In genomic region chr2:73980566-73980965, GRCh38 we compare ENCODE assay signal across 9 cellular contexts. TPM values are rescaled to one million over a fixed set of nuclear protein-coding genes. Genes with fewer than 3 reads are reported as not detected.
DNase-seq lines count a peak whose midpoint lies in the region; ATAC-seq and TF ChIP-seq lines count a peak whose summit lies in the region.
"Had no signal": no experiment of that assay in that cellular context is flagged by ENCODE, and none has a peak within 500 bp of the region (broad histone marks: within the 10 kb centered on the region; RNA-seq: fewer than 3 reads in every experiment).

No MANE protein-coding gene starts in this region.

- no peak for DNase-seq in H9
- DNase-seq in activated T-helper 2 cell treated with anti-CD3 and anti-CD28 coated beads, Interferon-gamma antibody, Interleukin-2, Interleukin-4, amounts not matched to agents 10 μg/mL and 5 μg/mL and 100 μg/mL, durations not matched to agents 14 hours and 24 hours and 36 hours (ENCODE audit: low spot score): no peak
- DNase-seq in mesothelial cell of epicardium (ENCODE audit: low spot score in 2 of 2, unreplicated experiment in 2 of 2): no peak
- DNase-seq in NCI-H524 treated with DMSO at 0.1 percent for 48 hours (lab: John Stamatoyannopoulos, UW): no peak
- DNase-seq in posterior vena cava (ENCODE audit: low spot score): no peak
- DNase-seq in DMS114 treated with DMSO at 0.1 percent for 48 hours (lab: John Stamatoyannopoulos, UW; ENCODE audit: unreplicated experiment): no peak
- DNase-seq: NCI-H2227 treated with DMSO at 0.1 percent for 48 hours had no signal

- no peaks in the 10 kb centered on the region for H3K79me1 ChIP-seq in H9 (ENCODE audit: insufficient read depth, low read depth, low read length, poor library complexity, severe bottlenecking)

- peak overlapping the region; percentile 67 for H3K4me3 ChIP-seq in BLaER1

- no peak overlapping the region for H3K23ac ChIP-seq in H9 (ENCODE audit: insufficient read length, low read depth, low read length)

- H3K23me2 ChIP-seq in H9 (ENCODE audit: insufficient read length, low read depth, low read length, poor library complexity, severe bottlenecking): peaks cover 21% of the 10 kb centered on the region

- no peak overlapping the region for H3K18ac ChIP-seq in H9 (ENCODE audit: insufficient read length, low read depth, low read length)

- H4K5ac ChIP-seq in H9 (ENCODE audit: insufficient read length, low read depth, low read length): no peak overlapping the region

- H3K27ac Mint-ChIP-seq in H9 (no peak overlapping the region), mesothelial cell of epicardium (no peak overlapping the region)
- no peak overlapping the region for H3K27ac Mint-ChIP-seq in activated T-helper 2 cell treated with anti-CD3 and anti-CD28 coated beads, Interferon-gamma antibody, Interleukin-2, Interleukin-4, amounts not matched to agents 10 μg/mL and 5 μg/mL and 100 μg/mL, durations not matched to agents 14 hours and 24 hours and 36 hours

- no peak overlapping the region for H3K4ac ChIP-seq in H9 (ENCODE audit: low read depth, low read length)

- H3K27me3 ChIP-seq in BLaER1 (no peaks in the 10 kb centered on the region), H9 (ENCODE audit: insufficient read depth, low read length) (peaks cover 18% of the 10 kb centered on the region; the same call in 1 of the 2 replicates)

- intact Hi-C loops in activated T-helper 2 cell treated with anti-CD3 and anti-CD28 coated beads, Interferon-gamma antibody, Interleukin-2, Interleukin-4, amounts not matched to agents 10 μg/mL and 5 μg/mL and 100 μg/mL, durations not matched to agents 14 hours and 24 hours and 36 hours (cut with micrococcal nuclease): loop anchor here (10.0 kb wide), 1 partner anchor 224 kb away; no protein-coding TSS in a partner anchor
- intact Hi-C loops in posterior vena cava (cut with DNase I): no loop called here

- H3K4me2 ChIP-seq in BLaER1 (peak overlapping the region; percentile 100), H9 (ENCODE audit: insufficient read depth, insufficient read length, low read length) (peak overlapping the region; percentile 65)

- no peak overlapping the region for H3K56ac ChIP-seq in H9 (ENCODE audit: insufficient read length, low read depth, low read length)

- no peak overlapping the region for H2AFZ ChIP-seq in H9 (ENCODE audit: low read length)

- H2BK120ac ChIP-seq in H9 (ENCODE audit: low read depth, low read length, poor library complexity, severe bottlenecking): no peak overlapping the region

- no peak overlapping the region for H2BK12ac ChIP-seq in H9 (ENCODE audit: insufficient read length, low read depth, low read length)

- peaks cover 74% of the 10 kb centered on the region for H3K4me1 ChIP-seq in BLaER1
- 0 out of 2 replicates have a peak, but pooled peaks cover 3% of the 10 kb centered on the region for H3K4me1 ChIP-seq in H9 (ENCODE audit: insufficient read depth, low read length)

- no peak overlapping the region for H3T11ph ChIP-seq in H9 (ENCODE audit: low read length)

- H4K8ac ChIP-seq in H9 (replicated peaks; ENCODE audit: insufficient read length, low read depth, low read length): no peak overlapping the region

- TF ChIP-seq CTCF in H9 (conservative IDR thresholded peaks at IDR 0.05) (no peak), mesothelial cell of epicardium (IDR thresholded peaks at IDR 0.05; ENCODE audit: unreplicated experiment) (no peak)

- no peaks in the 10 kb centered on the region for H3K36me3 ChIP-seq in BLaER1

- no peak for ATAC-seq in HG03196 (IDR thresholded peaks at IDR 0.05; ENCODE audit: unreplicated experiment)

- H2BK15ac ChIP-seq in H9 (ENCODE audit: low read depth, low read length): no peak overlapping the region

- H3K9me3 ChIP-seq in BLaER1 (no peaks in the 10 kb centered on the region), H9 (ENCODE audit: control insufficient read depth, low read depth, low read length) (no peaks in the 10 kb centered on the region)

- H3K79me2 ChIP-seq in H9 (ENCODE audit: insufficient read depth, low read length): no peaks in the 10 kb centered on the region

- H3K36me3 Mint-ChIP-seq in H9 (ENCODE audit: insufficient read depth in 1 of 3, low read depth in 3 of 3): no peaks in the 10 kb centered on the region
- H3K36me3 Mint-ChIP-seq in activated T-helper 2 cell treated with anti-CD3 and anti-CD28 coated beads, Interferon-gamma antibody, Interleukin-2, Interleukin-4, amounts not matched to agents 10 μg/mL and 5 μg/mL and 100 μg/mL, durations not matched to agents 14 hours and 24 hours and 36 hours (ENCODE audit: low read depth): peaks cover 9% of the 10 kb centered on the region
- H3K36me3 Mint-ChIP-seq in mesothelial cell of epicardium: no peaks in the 10 kb centered on the region

- H2AK5ac ChIP-seq in H9 (ENCODE audit: insufficient read length, low read length): no peak overlapping the region

- H2BK20ac ChIP-seq in H9 (ENCODE audit: low read depth, low read length, poor library complexity, severe bottlenecking): no peak overlapping the region

- H3K27ac ChIP-seq in BLaER1: peak overlapping the region; percentile 75; the same call in 1 of the 2 replicates
- H3K27ac ChIP-seq in H9 (ENCODE audit: insufficient read length, low read depth, low read length): no peak overlapping the region

- H3K9ac ChIP-seq in BLaER1: peak overlapping the region; percentile 77; the same call in 1 of the 2 replicates
- H3K9ac ChIP-seq in H9 (ENCODE audit: extremely low read depth, insufficient read length, low read length): no peak overlapping the region

- H3K27me3 Mint-ChIP-seq in H9 (ENCODE audit: low read depth) (peaks cover 74% of the 10 kb centered on the region), mesothelial cell of epicardium (ENCODE audit: low read depth) (peaks cover 35% of the 10 kb centered on the region)
- no peaks in the 10 kb centered on the region for H3K27me3 Mint-ChIP-seq in activated T-helper 2 cell treated with anti-CD3 and anti-CD28 coated beads, Interferon-gamma antibody, Interleukin-2, Interleukin-4, amounts not matched to agents 10 μg/mL and 5 μg/mL and 100 μg/mL, durations not matched to agents 14 hours and 24 hours and 36 hours (ENCODE audit: low read depth)

- H4K20me1 ChIP-seq in BLaER1 (0 out of 2 replicates have a peak, but pooled peaks cover under 1% of the 10 kb centered on the region), H9 (ENCODE audit: control insufficient read depth, insufficient read depth, insufficient read length) (no peaks in the 10 kb centered on the region)

- H3K4me3 Mint-ChIP-seq in H9: peak overlapping the region; percentile 63 to 84
- peak overlapping the region; percentile 81 for H3K4me3 Mint-ChIP-seq in activated T-helper 2 cell treated with anti-CD3 and anti-CD28 coated beads, Interferon-gamma antibody, Interleukin-2, Interleukin-4, amounts not matched to agents 10 μg/mL and 5 μg/mL and 100 μg/mL, durations not matched to agents 14 hours and 24 hours and 36 hours (ENCODE audit: low read depth)
- H3K4me3 Mint-ChIP-seq in mesothelial cell of epicardium: peak overlapping the region; percentile 67

- no CpG with 5 or more reads among the region's 2 CpGs for WGBS in H9 (ENCODE audit: extremely low coverage, insufficient read length, low lambda C conversion rate)

- H3K14ac ChIP-seq in H9 (ENCODE audit: insufficient read depth, low read length): no peak overlapping the region

- H3K9me3 Mint-ChIP-seq in H9: no peaks in the 10 kb centered on the region
- H3K9me3 Mint-ChIP-seq in activated T-helper 2 cell treated with anti-CD3 and anti-CD28 coated beads, Interferon-gamma antibody, Interleukin-2, Interleukin-4, amounts not matched to agents 10 μg/mL and 5 μg/mL and 100 μg/mL, durations not matched to agents 14 hours and 24 hours and 36 hours: no peaks in the 10 kb centered on the region
- no peaks in the 10 kb centered on the region for H3K9me3 Mint-ChIP-seq in mesothelial cell of epicardium

- H2BK5ac ChIP-seq in H9 (ENCODE audit: insufficient read length, low read length): no peak overlapping the region

- peaks cover 40 to 41% of the 10 kb centered on the region in 2 experiments for H3K4me1 Mint-ChIP-seq in H9
- peaks cover 57% of the 10 kb centered on the region for H3K4me1 Mint-ChIP-seq in activated T-helper 2 cell treated with anti-CD3 and anti-CD28 coated beads, Interferon-gamma antibody, Interleukin-2, Interleukin-4, amounts not matched to agents 10 μg/mL and 5 μg/mL and 100 μg/mL, durations not matched to agents 14 hours and 24 hours and 36 hours (ENCODE audit: low read depth)
- H3K4me1 Mint-ChIP-seq in mesothelial cell of epicardium: peaks cover 53% of the 10 kb centered on the region

- no peak overlapping the region for H4K91ac ChIP-seq in H9 (ENCODE audit: insufficient read length, low read depth, low read length)

RNA-seq across cellular contexts. Expression of gene TET3, which starts 4.1 kb away (rescaled TPM):
- total RNA-seq in H9 (2021) (21.8 and 24.7 TPM in 2 replicates), mesothelial cell of epicardium (39.6 to 42.6 TPM (median 41.2 TPM) in 3 replicates), posterior vena cava (1 to 10 TPM; 6.6 to 8.5 TPM)
- total RNA-seq in activated T-helper 2 cell treated with anti-CD3 and anti-CD28 coated beads, Interferon-gamma antibody, Interleukin-2, Interleukin-4, amounts not matched to agents 10 μg/mL and 5 μg/mL and 100 μg/mL, durations not matched to agents 14 hours and 24 hours and 36 hours: 23.5 and 23.6 TPM in 2 replicates

RNA-seq across cellular contexts. Expression of gene DGUOK, which starts 53.9 kb away (rescaled TPM):
- total RNA-seq in H9 (2021) (95.0 and 98.5 TPM in 2 replicates), mesothelial cell of epicardium (66.0 to 69.5 TPM (median 66.8 TPM) in 3 replicates), posterior vena cava (10 to 100 TPM; 36.1 to 41.9 TPM)
- total RNA-seq in activated T-helper 2 cell treated with anti-CD3 and anti-CD28 coated beads, Interferon-gamma antibody, Interleukin-2, Interleukin-4, amounts not matched to agents 10 μg/mL and 5 μg/mL and 100 μg/mL, durations not matched to agents 14 hours and 24 hours and 36 hours: 86.8 and 90.9 TPM in 2 replicates
